22 cellular contexts compared by ENCODE assay signal in the genomic region with DNA sequence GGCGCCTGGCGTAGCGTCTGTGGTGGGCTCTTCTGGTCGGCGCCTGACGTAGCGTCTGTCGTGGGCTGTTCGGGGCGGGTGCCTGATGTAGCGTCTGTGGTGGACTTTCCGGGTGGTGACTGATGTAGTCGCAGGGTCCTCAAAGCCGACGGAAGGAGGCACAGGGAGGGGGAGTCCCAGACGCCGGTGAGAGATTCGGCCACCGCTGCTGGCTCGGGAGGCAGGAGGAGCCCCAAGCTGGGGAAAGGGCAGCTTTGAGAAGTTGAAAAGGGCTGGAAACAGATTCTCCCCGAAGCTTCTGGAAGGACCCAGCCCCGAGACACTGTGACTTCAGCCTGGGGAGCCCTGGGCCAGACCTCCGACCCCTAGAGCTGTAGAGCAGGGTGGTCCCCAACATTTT.
A peak's percentile ranks its signal among the peaks of the same experiment; 100 is the strongest.
DNase-seq lines count a peak whose midpoint lies in the region; ATAC-seq and TF ChIP-seq lines count a peak whose summit lies in the region.
"Had no signal": no experiment of that assay in that cellular context is flagged by ENCODE, and none has a peak within 500 bp of the region (broad histone marks: within the 10 kb centered on the region; RNA-seq: fewer than 3 reads in every experiment).

No MANE protein-coding gene starts in this region.

- TF ChIP-seq EP300 in stomach (IDR thresholded peaks at IDR 0.05): no peak

- no peak for TF ChIP-seq POLR2A in stomach (IDR thresholded peaks at IDR 0.05)

- no peak for TF ChIP-seq CTCF in stomach (IDR thresholded peaks at IDR 0.05)

- WGBS in stomach, 5 donors: 93 to 96% (median 95%) methylated on average over 22 to 23 of the region's 23 CpGs

- H3K27me3 ChIP-seq in naive thymus-derived CD4-positive, alpha-beta T cell (ENCODE audit: control insufficient read depth in 2 of 2, insufficient read depth in 2 of 2, low read length in 2 of 2): no peaks in the 10 kb centered on the region
- peaks cover 0 to 14% (median 0%) of the 10 kb centered on the region in 3 donors for H3K27me3 ChIP-seq in stomach

- H3K9me3 ChIP-seq in naive thymus-derived CD4-positive, alpha-beta T cell (ENCODE audit: control insufficient read depth in 2 of 3, low read length in 3 of 3): no peaks in the 10 kb centered on the region
- no peaks in the 10 kb centered on the region for H3K9me3 ChIP-seq in stomach

- CTCF ChIA-PET in naive thymus-derived CD4-positive, alpha-beta T cell (lab: Charles Lee): no interaction called here

- no peaks in the 10 kb centered on the region for H3K4me1 ChIP-seq in naive thymus-derived CD4-positive, alpha-beta T cell (ENCODE audit: control insufficient read depth in 2 of 2, insufficient read depth in 2 of 2, low read length in 2 of 2)
- H3K4me1 ChIP-seq in stomach: no peaks in the 10 kb centered on the region
- H3K4me1 ChIP-seq: A549 had no signal

- H3K27ac Mint-ChIP-seq in activated T-helper 17 cell treated with anti-CD3 and anti-CD28 coated beads, Interleukin-2, amount 50 U/mL, for 72 hours: no peak overlapping the region
- no peak overlapping the region for H3K27ac Mint-ChIP-seq in naive thymus-derived CD4-positive, alpha-beta T cell
- H3K27ac Mint-ChIP-seq: B cell, CD14-positive monocyte had no signal

- H3K9me3 Mint-ChIP-seq in activated T-helper 17 cell treated with anti-CD3 and anti-CD28 coated beads, Interleukin-2, amount 50 U/mL, for 72 hours: no peaks in the 10 kb centered on the region
- H3K9me3 Mint-ChIP-seq in naive thymus-derived CD4-positive, alpha-beta T cell: peaks cover 0 to 4% (median 0%) of the 10 kb centered on the region in 11 donors

- intact Hi-C loops in naive thymus-derived CD4-positive, alpha-beta T cell (cut with micrococcal nuclease): no loop called here
- intact Hi-C loops in stomach (cut with DNase I; ENCODE audit: low total_unique reads): no loop called here

- DNase-seq in naive thymus-derived CD4-positive, alpha-beta T cell: no peak
- DNase-seq in stomach (peak; percentile 16), NCI-H2196 treated with DMSO at 0.1 percent for 48 hours (lab: John Stamatoyannopoulos, UW; ENCODE audit: unreplicated experiment) (no peak), EL (no peak)
- no peak for DNase-seq in stimulated activated CD4-positive, alpha-beta T cell treated with anti-CD3 and anti-CD28 coated beads, Interleukin-4, amount 100 ng/mL, for 24 hours
- DNase-seq: DMS53, GF-D8, GOT3, Kasumi-1, NCI-H1694, NCI-H2081, NCI-H2171, NCI-H446, NCI-H526 treated with DMSO at 0.1 percent for 48 hours, SHP77 had no signal

- H3K4me3 Mint-ChIP-seq in activated T-helper 17 cell treated with anti-CD3 and anti-CD28 coated beads, Interleukin-2, amount 50 U/mL, for 72 hours: peak overlapping the region; percentile 19
- no peak overlapping the region for H3K4me3 Mint-ChIP-seq in naive thymus-derived CD4-positive, alpha-beta T cell
- H3K4me3 Mint-ChIP-seq: B cell, CD14-positive monocyte had no signal

- peak; percentile 45 for ATAC-seq in HG03108 (IDR thresholded peaks at IDR 0.05; ENCODE audit: unreplicated experiment)
- no peak for ATAC-seq in activated T-helper 17 cell treated with anti-CD3 and anti-CD28 coated beads, Interleukin-2, amount 50 U/mL, for 72 hours (replicated peaks)
- ATAC-seq in naive thymus-derived CD4-positive, alpha-beta T cell: peak; percentile 62
- no peak for ATAC-seq in GM18867 (IDR thresholded peaks at IDR 0.05; ENCODE audit: unreplicated experiment)
- ATAC-seq: A549, HCT116 had no signal

- no peaks in the 10 kb centered on the region for H3K27me3 Mint-ChIP-seq in activated T-helper 17 cell treated with anti-CD3 and anti-CD28 coated beads, Interleukin-2, amount 50 U/mL, for 72 hours
- peaks cover 0 to 4% (median 0%) of the 10 kb centered on the region in 5 donors for H3K27me3 Mint-ChIP-seq in naive thymus-derived CD4-positive, alpha-beta T cell

- peaks cover 8% of the 10 kb centered on the region for H3K4me1 Mint-ChIP-seq in activated T-helper 17 cell treated with anti-CD3 and anti-CD28 coated beads, Interleukin-2, amount 50 U/mL, for 72 hours
- H3K4me1 Mint-ChIP-seq in naive thymus-derived CD4-positive, alpha-beta T cell: no peaks in the 10 kb centered on the region
- H3K4me1 Mint-ChIP-seq: B cell, CD14-positive monocyte had no signal

- H3K36me3 ChIP-seq in naive thymus-derived CD4-positive, alpha-beta T cell (ENCODE audit: control insufficient read depth in 2 of 3, insufficient read depth in 3 of 3, low read length in 3 of 3): no peaks in the 10 kb centered on the region
- no peaks in the 10 kb centered on the region for H3K36me3 ChIP-seq in stomach

- POLR2A ChIA-PET in naive thymus-derived CD4-positive, alpha-beta T cell (lab: Charles Lee): no interaction called here

- no peaks in the 10 kb centered on the region for H3K36me3 Mint-ChIP-seq in activated T-helper 17 cell treated with anti-CD3 and anti-CD28 coated beads, Interleukin-2, amount 50 U/mL, for 72 hours (ENCODE audit: low read depth)
- H3K36me3 Mint-ChIP-seq in naive thymus-derived CD4-positive, alpha-beta T cell: peaks cover 0 to 4% (median 0%) of the 10 kb centered on the region in 5 donors
- H3K36me3 Mint-ChIP-seq: CD14-positive monocyte had no signal

- H3K27ac ChIP-seq in naive thymus-derived CD4-positive, alpha-beta T cell (ENCODE audit: low read depth, low read length): no peak overlapping the region
- no peak overlapping the region for H3K27ac ChIP-seq in stomach
- H3K27ac ChIP-seq: A549 had no signal

- H3K4me3 ChIP-seq in naive thymus-derived CD4-positive, alpha-beta T cell (ENCODE audit: low read length): no peak overlapping the region
- no peak overlapping the region for H3K4me3 ChIP-seq in stomach
- H3K4me3 ChIP-seq: A549 had no signal

Comparison
In these comparisons a context has a peak if more than half of its experiments do, and no peak if none do; other contexts are left out.
1. ATAC-seq: peak in HG03108 (single experiment) and naive thymus-derived CD4-positive, alpha-beta T cell (single experiment); none in activated T-helper 17 cell treated with anti-CD3 and anti-CD28 coated beads, Interleukin-2, amount 50 U/mL, for 72 hours (single experiment) and GM18867 (single experiment).